In the genomic region with DNA sequence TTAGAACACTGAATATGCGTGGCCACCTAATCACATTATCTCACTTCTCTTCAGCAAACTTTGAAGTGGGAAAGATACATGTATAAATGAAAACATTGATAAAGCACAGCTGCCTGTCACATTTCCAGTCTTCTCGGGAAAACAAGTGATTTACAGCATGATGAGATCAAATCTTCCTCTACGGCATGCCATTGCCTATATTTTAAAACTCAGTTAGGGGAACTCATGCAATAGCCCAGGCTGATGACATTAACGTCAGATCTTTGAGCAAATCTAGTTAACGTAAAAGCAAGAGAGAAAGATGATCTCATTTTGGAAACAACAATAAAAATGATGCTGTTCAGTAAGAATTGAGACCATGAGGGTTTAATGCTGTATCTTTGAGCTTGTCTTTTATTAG, we compare ENCODE assay signal across 24 cellular contexts.
DNase-seq lines count a peak whose midpoint lies in the region; ATAC-seq, FAIRE-seq and TF ChIP-seq lines count a peak whose summit lies in the region.
"Had no signal": no experiment of that assay in that cellular context is flagged by ENCODE, and none has a peak within 500 bp of the region (broad histone marks: within the 10 kb centered on the region; RNA-seq: fewer than 3 reads in every experiment).

No MANE protein-coding gene starts in this region.

- H3K27me3 ChIP-seq in BE2C (no peaks in the 10 kb centered on the region), SK-N-SH (ENCODE audit: insufficient read depth) (no peaks in the 10 kb centered on the region), endothelial cell of umbilical vein (ENCODE audit: control insufficient read depth in 2 of 2, insufficient read depth in 2 of 2, low read length in 2 of 2) (no peaks in the 10 kb centered on the region), psoas muscle (ENCODE audit: insufficient read depth in 3 of 3, low read length in 2 of 3) (no peaks in the 10 kb centered on the region)
- H3K27me3 ChIP-seq: BLaER1 treated with 17β-estradiol and CSF1 and Interleukin-3, amounts not matched to agents 10 nM and 100 nM had no signal

- FAIRE-seq in endothelial cell of umbilical vein (lab: Jason Lieb, UNC) = peak; percentile 4
- FAIRE-seq in GM19239 (lab: Jason Lieb, UNC) = no peak
- FAIRE-seq: A204.1, D721Med, GM12878, H54 had no signal

- H3K36me3 ChIP-seq in BE2C = no peaks in the 10 kb centered on the region
- no peaks in the 10 kb centered on the region for H3K36me3 ChIP-seq in SK-N-SH (replicated peaks in 1 of 2; ENCODE audit: control insufficient read depth in 1 of 2, insufficient read depth in 2 of 2, low read length in 1 of 2)
- no peaks in the 10 kb centered on the region for H3K36me3 ChIP-seq in endothelial cell of umbilical vein (ENCODE audit: control insufficient read depth in 2 of 2, extremely low read depth in 1 of 2, insufficient read depth in 2 of 2, low read length in 2 of 2)
- no peaks in the 10 kb centered on the region for H3K36me3 ChIP-seq in psoas muscle (ENCODE audit: insufficient read depth in 1 of 2, low read depth in 1 of 2)
- H3K36me3 ChIP-seq: BLaER1 treated with 17β-estradiol and CSF1 and Interleukin-3, amounts not matched to agents 10 nM and 100 nM; HAP-1 had no signal

- no TSS peak for BruUV-seq in endothelial cell of umbilical vein (replicated peaks; lab: Mats Ljungman, UMichigan)

- H3K27me3 Mint-ChIP-seq in nephron (ENCODE audit: low read depth) = no peaks in the 10 kb centered on the region

- dilution Hi-C loops in endothelial cell of umbilical vein (cut with MboI; ENCODE audit: extremely low pct_ligation_motif_present, low sequenced_read_pairs) = no loop called here

- TF ChIP-seq CTCF in BE2C (IDR thresholded peaks at IDR 0.05; ENCODE audit: low read depth, low read length) = no peak
- no peak for TF ChIP-seq CTCF in SK-N-SH (IDR thresholded peaks at IDR 0.05)
- TF ChIP-seq CTCF in endothelial cell of umbilical vein (IDR thresholded peaks at IDR 0.05; ENCODE audit: extremely low read depth in 1 of 2, insufficient read depth in 1 of 2, low read depth in 1 of 2, low read length in 2 of 2) = no peak
- no peak for TF ChIP-seq CTCF in nephron (IDR thresholded peaks at IDR 0.05; ENCODE audit: unreplicated experiment in 3 of 3)
- no peak for TF ChIP-seq CTCF in psoas muscle (IDR thresholded peaks at IDR 0.05)

- WGBS in SK-N-SH (ENCODE audit: low lambda C conversion rate) = 17% methylated on average over 5 of the region's 5 CpGs
- 36 to 46% (median 40%) methylated on average over 5 of the region's 5 CpGs for WGBS in psoas muscle, 3 donors

- intact Hi-C loops in endothelial cell of umbilical vein (cut with micrococcal nuclease) = no loop called here
- intact Hi-C loops in psoas muscle (cut with DNase I) = no loop called here

- H3K9me1 ChIP-seq in endothelial cell of umbilical vein (replicated peaks; ENCODE audit: control insufficient read depth, extremely low read depth, insufficient read depth, low read length) = no peaks in the 10 kb centered on the region

- peak in 1 of 2 experiments; percentile 92; a peak in 2 of 4 replicates for TF ChIP-seq EP300 in SK-N-SH (IDR thresholded peaks at IDR 0.05; ENCODE audit: borderline replicate concordance in 1 of 2, low read depth in 1 of 2, low read length in 1 of 2)

- no peaks in the 10 kb centered on the region for H4K20me1 ChIP-seq in SK-N-SH (ENCODE audit: insufficient read depth)
- H4K20me1 ChIP-seq in endothelial cell of umbilical vein (replicated peaks; ENCODE audit: control insufficient read depth, extremely low read depth, insufficient read depth, low read length) = no peaks in the 10 kb centered on the region
- H4K20me1 ChIP-seq: BLaER1 treated with 17β-estradiol and CSF1 and Interleukin-3, amounts not matched to agents 10 nM and 100 nM had no signal

- H3K36me3 Mint-ChIP-seq in nephron (ENCODE audit: low read depth) = no peaks in the 10 kb centered on the region
- H3K36me3 Mint-ChIP-seq: CD14-positive monocyte had no signal

- DNase-seq in BE2C (no peak), SK-N-SH (peak; percentile 49), endothelial cell of umbilical vein (ENCODE audit: low read depth, low spot score) (no peak), psoas muscle (no peak), GM19239 (ENCODE audit: insufficient read length, low spot score) (no peak)
- DNase-seq: CD4-positive, alpha-beta T cell; CD8-positive, alpha-beta memory T cell; DMS 273 treated with DMSO at 0.1 percent for 48 hours; DMS79; EL; GDM1; GOT3 had no signal

- H3K4me1 ChIP-seq in BE2C (peaks cover 8% of the 10 kb centered on the region), SK-N-SH (ENCODE audit: control insufficient read depth in 1 of 2, insufficient read depth in 2 of 2, low read depth in 1 of 2, low read length in 1 of 2) (peaks cover 0 to 16% of the 10 kb centered on the region in 2 experiments; a peak in 2 of 4 replicates), endothelial cell of umbilical vein (ENCODE audit: control insufficient read depth, extremely low read depth, insufficient read depth, low read length) (no peaks in the 10 kb centered on the region), psoas muscle (no peaks in the 10 kb centered on the region)
- H3K4me1 ChIP-seq: HAP-1 had no signal

- peaks cover 24% of the 10 kb centered on the region for H3K9me3 Mint-ChIP-seq in nephron

- H3K27ac Mint-ChIP-seq in nephron = peak overlapping the region in 2 of 3 experiments; percentile 9 to 28
- H3K27ac Mint-ChIP-seq: B cell; CD14-positive monocyte; CD4-positive, alpha-beta T cell; CD8-positive, alpha-beta memory T cell had no signal

- H3K79me2 ChIP-seq in SK-N-SH (ENCODE audit: insufficient read depth) (no peaks in the 10 kb centered on the region), endothelial cell of umbilical vein (ENCODE audit: control insufficient read depth, insufficient read depth, low read length) (no peaks in the 10 kb centered on the region)

- ATAC-seq in HG03280 (IDR thresholded peaks at IDR 0.05; ENCODE audit: unreplicated experiment) (no peak), psoas muscle (no peak), GM18517 (IDR thresholded peaks at IDR 0.05; ENCODE audit: unreplicated experiment) (no peak)
- ATAC-seq: GM12878 had no signal

- POLR2A ChIA-PET in SK-N-SH (lab: Yijun Ruan, JAX) = no interaction called here
- POLR2A ChIA-PET in endothelial cell of umbilical vein (lab: Charles Lee) = no interaction called here

- H2AFZ ChIP-seq in SK-N-SH (ENCODE audit: low read depth) (no peak overlapping the region), endothelial cell of umbilical vein (ENCODE audit: low read depth, low read length) (no peak overlapping the region)

- TF ChIP-seq POLR2A in endothelial cell of umbilical vein (IDR thresholded peaks at IDR 0.05; ENCODE audit: low read depth, low read length) = no peak

- H3K27ac ChIP-seq in SK-N-SH (ENCODE audit: low read depth in 2 of 2, low read length in 1 of 2) (peak overlapping the region in 1 of 2 experiments; percentile 92; a peak in 2 of 4 replicates), endothelial cell of umbilical vein (ENCODE audit: insufficient read depth, low read depth, low read length) (no peak overlapping the region), psoas muscle (no peak overlapping the region)
- H3K27ac ChIP-seq: 22Rv1; BLaER1 treated with 17β-estradiol and CSF1 and Interleukin-3, amounts not matched to agents 10 nM and 100 nM had no signal

- peaks cover 10% of the 10 kb centered on the region for H3K4me1 Mint-ChIP-seq in nephron
- H3K4me1 Mint-ChIP-seq: CD8-positive, alpha-beta memory T cell had no signal

- no peaks in the 10 kb centered on the region for H3F3A ChIP-seq in SK-N-SH (replicated peaks; ENCODE audit: insufficient read depth)

- H3K4me3 Mint-ChIP-seq in nephron = no peak overlapping the region
- H3K4me3 Mint-ChIP-seq: B cell; CD14-positive monocyte; CD4-positive, alpha-beta T cell; CD8-positive, alpha-beta memory T cell had no signal

- no peaks in the 10 kb centered on the region for H3K9me2 ChIP-seq in SK-N-SH

- H3K4me3 ChIP-seq in BE2C (ENCODE audit: low read depth, low read length) (peak overlapping the region; percentile 7; the same call in 1 of the 2 replicates), SK-N-SH (ENCODE audit: low read depth in 2 of 2, low read length in 1 of 2) (no peak overlapping the region), endothelial cell of umbilical vein (replicated peaks in 1 of 3; ENCODE audit: insufficient read depth in 1 of 3, low read depth in 1 of 3, low read length in 3 of 3) (no peak overlapping the region), psoas muscle (no peak overlapping the region)
- H3K4me3 ChIP-seq: BLaER1 treated with 17β-estradiol and CSF1 and Interleukin-3, amounts not matched to agents 10 nM and 100 nM; GM12878; HAP-1 had no signal

- CTCF ChIA-PET in SK-N-SH (lab: Yijun Ruan, JAX) = interaction anchor here (0.6 to 1.9 kb wide), 7 partner anchors 8 to 853 kb away, joined by 3 to 6 read pairs (median 3); no protein-coding TSS in a partner anchor
- CTCF ChIA-PET in endothelial cell of umbilical vein (lab: Charles Lee) = no interaction called here

- H3K4me2 ChIP-seq in SK-N-SH (no peak overlapping the region), endothelial cell of umbilical vein (ENCODE audit: insufficient read depth, low read length) (no peak overlapping the region)
- H3K4me2 ChIP-seq: BLaER1 treated with 17β-estradiol and CSF1 and Interleukin-3, amounts not matched to agents 10 nM and 100 nM had no signal

- H3K9me3 ChIP-seq in BE2C = no peaks in the 10 kb centered on the region
- no peaks in the 10 kb centered on the region for H3K9me3 ChIP-seq in SK-N-SH
- no peaks in the 10 kb centered on the region for H3K9me3 ChIP-seq in endothelial cell of umbilical vein (replicated peaks; ENCODE audit: control insufficient read depth, insufficient read depth, low read length)
- no peaks in the 10 kb centered on the region for H3K9me3 ChIP-seq in psoas muscle
- H3K9me3 ChIP-seq: HAP-1 had no signal

- TF ChIP-seq RAD21 in SK-N-SH (IDR thresholded peaks at IDR 0.05; ENCODE audit: low read length) = peak; percentile 40

- no peak overlapping the region for H3K9ac ChIP-seq in SK-N-SH
- no peak overlapping the region for H3K9ac ChIP-seq in endothelial cell of umbilical vein (replicated peaks; ENCODE audit: extremely low read depth, insufficient read depth, low read length)
- H3K9ac ChIP-seq: BLaER1 treated with 17β-estradiol and CSF1 and Interleukin-3, amounts not matched to agents 10 nM and 100 nM had no signal

TF ChIP-seq in SK-N-SH, 30 proteins besides CTCF, POLR2A, EP300 and RAD21 (continues in another document):
- 0 out of 2 replicates have a peak, but pooled peaks have one; percentile 16 for TF ChIP-seq TCF12 (IDR thresholded peaks at IDR 0.05)
- 0 out of 2 replicates have a peak, but pooled peaks have one; percentile 16 for TF ChIP-seq RFX5 (IDR thresholded peaks at IDR 0.05; ENCODE audit: low read length)
- TF ChIP-seq RCOR1 (IDR thresholded peaks at IDR 0.05; ENCODE audit: low read length) = peak; percentile 95
- no peak for TF ChIP-seq NFIC (IDR thresholded peaks at IDR 0.05; ENCODE audit: borderline replicate concordance)

TF ChIP-seq in endothelial cell of umbilical vein, 7 proteins besides CTCF, POLR2A, EP300 and RAD21 (continues in another document):
- no peak for TF ChIP-seq EZH2 (IDR thresholded peaks at IDR 0.05; ENCODE audit: borderline replicate concordance, low read depth, low read length, severe bottlenecking)
- TF ChIP-seq, protein P1, sequence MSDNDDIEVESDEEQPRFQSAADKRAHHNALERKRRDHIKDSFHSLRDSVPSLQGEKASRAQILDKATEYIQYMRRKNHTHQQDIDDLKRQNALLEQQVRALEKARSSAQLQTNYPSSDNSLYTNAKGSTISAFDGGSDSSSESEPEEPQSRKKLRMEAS (IDR thresholded peaks at IDR 0.05; ENCODE audit: insufficient read depth, insufficient read length) = no peak
- no peak for TF ChIP-seq MYC (IDR thresholded peaks at IDR 0.05; ENCODE audit: low read depth, low read length)
